Comparison of ENCODE assay signal across 9 cellular contexts in genomic region chr16:2019500-2019899, GRCh38. TPM values are rescaled to one million over a fixed set of nuclear protein-coding genes. Genes with fewer than 3 reads are reported as not detected.
DNase-seq lines count a peak whose midpoint lies in the region; ATAC-seq lines count a peak whose summit lies in the region.
"Had no signal": no experiment of that assay in that cellular context is flagged by ENCODE, and none has a peak within 500 bp of the region (broad histone marks: within the 10 kb centered on the region; RNA-seq: fewer than 3 reads in every experiment).

NPW (plus strand) TSS chr16:2019785.

- H3K27me3 Mint-ChIP-seq in dendritic cell treated with granulocyte-macrophage colony-stimulating factor and Interleukin-4, amounts not matched to agents 40 ng/mL and 50 ng/mL, for 4 days = peaks cover 61% of the 10 kb centered on the region

- no peaks in the 10 kb centered on the region for H3K9me3 ChIP-seq in MG63

- DNase-seq in NCI-H748 (lab: John Stamatoyannopoulos, UW; ENCODE audit: unreplicated experiment) (peak; percentile 28), NCI-H748 treated with DMSO at 0.1 percent for 48 hours (lab: John Stamatoyannopoulos, UW) (no peak), NCI-H524 treated with DMSO at 0.1 percent for 48 hours (lab: John Stamatoyannopoulos, UW) (peak; percentile 65), MG63 (no peak)
- DNase-seq in stimulated activated CD4-positive, alpha-beta T cell treated with anti-CD3 and anti-CD28 coated beads, Interleukin-15, amount 100 ng/mL, for 24 hours = peak; percentile 67
- DNase-seq: amygdala had no signal

- no peak within 1 kb of the TSS for H3K4me3 ChIP-seq in MG63

- no peaks in the 10 kb centered on the region for H3K27me3 ChIP-seq in MG63

- peaks cover 42% of the 10 kb centered on the region for H3K4me1 Mint-ChIP-seq in dendritic cell treated with granulocyte-macrophage colony-stimulating factor and Interleukin-4, amounts not matched to agents 40 ng/mL and 50 ng/mL, for 4 days (ENCODE audit: low read depth)

- H3K4me3 Mint-ChIP-seq in dendritic cell treated with granulocyte-macrophage colony-stimulating factor and Interleukin-4, amounts not matched to agents 40 ng/mL and 50 ng/mL, for 4 days = peak within 1 kb of the TSS; percentile 35

- H3K36me3 Mint-ChIP-seq in dendritic cell treated with granulocyte-macrophage colony-stimulating factor and Interleukin-4, amounts not matched to agents 40 ng/mL and 50 ng/mL, for 4 days (ENCODE audit: low read depth) = no peaks in the 10 kb centered on the region

- H3K9me3 Mint-ChIP-seq in dendritic cell treated with granulocyte-macrophage colony-stimulating factor and Interleukin-4, amounts not matched to agents 40 ng/mL and 50 ng/mL, for 4 days = no peaks in the 10 kb centered on the region

- intact Hi-C loops in dendritic cell treated with granulocyte-macrophage colony-stimulating factor and Interleukin-4, amounts not matched to agents 40 ng/mL and 50 ng/mL, for 4 days (cut with micrococcal nuclease) = no loop called here

- no peaks in the 10 kb centered on the region for H3K36me3 ChIP-seq in MG63

- ATAC-seq in HG03135 (IDR thresholded peaks at IDR 0.05; ENCODE audit: unreplicated experiment) (no peak), HG03045 (IDR thresholded peaks at IDR 0.05; ENCODE audit: unreplicated experiment) (no peak)

- H3K27ac Mint-ChIP-seq in dendritic cell treated with granulocyte-macrophage colony-stimulating factor and Interleukin-4, amounts not matched to agents 40 ng/mL and 50 ng/mL, for 4 days = no peak within 1 kb of the TSS

RNA-seq across cellular contexts. Expression of gene NPW, which starts in this region (rescaled TPM):
- not detected in 2 replicates for total RNA-seq in MG63 (2014; rRNA removed; shearing (Covaris generic); ENCODE audit: low replicate concordance)

Comparison
In these comparisons a context has a peak if more than half of its experiments do, and no peak if none do; other contexts are left out.
1. DNase-seq: peak in NCI-H748 (single experiment), NCI-H524 treated with DMSO at 0.1 percent for 48 hours (single experiment) and stimulated activated CD4-positive, alpha-beta T cell treated with anti-CD3 and anti-CD28 coated beads, Interleukin-15, amount 100 ng/mL, for 24 hours (single experiment); none in NCI-H748 treated with DMSO at 0.1 percent for 48 hours (single experiment) and MG63 (single experiment).